Comparison of ENCODE assay signal across 10 cellular contexts in the genomic region with DNA sequence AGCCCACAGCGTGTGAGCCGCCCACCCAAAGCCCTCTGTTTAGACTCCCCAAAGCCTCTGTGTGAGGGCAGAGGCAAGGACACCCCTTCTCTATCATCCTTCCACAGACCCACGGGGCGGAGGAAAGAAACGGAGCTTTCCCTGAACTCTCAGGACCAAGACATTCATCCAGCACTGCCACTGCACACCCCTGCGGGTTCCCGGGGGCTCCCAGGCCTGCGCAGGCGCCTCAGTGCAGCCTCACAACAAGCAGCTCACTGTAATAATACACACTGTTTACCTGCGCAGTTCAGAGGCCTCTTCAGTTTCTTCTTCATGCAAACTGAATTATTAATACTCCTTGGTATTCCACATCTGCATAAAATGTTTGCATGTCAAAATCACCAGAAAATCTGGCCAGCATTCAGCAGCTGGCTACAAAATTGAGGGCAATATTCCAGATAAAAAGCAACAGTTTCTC. TPM values are rescaled to one million over a fixed set of nuclear protein-coding genes. Genes with fewer than 3 reads are reported as not detected.
A peak's percentile ranks its signal among the peaks of the same experiment; 100 is the strongest.
DNase-seq lines count a peak whose midpoint lies in the region; ATAC-seq and TF ChIP-seq lines count a peak whose summit lies in the region.
"Had no signal": no experiment of that assay in that cellular context is flagged by ENCODE, and none has a peak within 500 bp of the region (broad histone marks: within the 10 kb centered on the region; RNA-seq: fewer than 3 reads in every experiment).

No MANE protein-coding gene starts in this region.

- no peak overlapping the region for H3K4me3 Mint-ChIP-seq in H9

- peaks cover 6% of the 10 kb centered on the region for H3K4me1 ChIP-seq in H9 (ENCODE audit: insufficient read depth, low read length)
- peaks cover 0 to 49% (median 10%) of the 10 kb centered on the region in 4 donors for H3K4me1 ChIP-seq in right lobe of liver
- H3K4me1 ChIP-seq in thoracic aorta (ENCODE audit: control insufficient read depth in 1 of 2, low read depth in 2 of 2), result peaks cover 4 to 66% of the 10 kb centered on the region in 2 donors

- peaks cover 4% of the 10 kb centered on the region for H4K20me1 ChIP-seq in H9 (ENCODE audit: control insufficient read depth, insufficient read depth, insufficient read length)

- no peaks in the 10 kb centered on the region for H3K36me3 ChIP-seq in right lobe of liver
- no peaks in the 10 kb centered on the region for H3K36me3 ChIP-seq in thoracic aorta
- H3K36me3 ChIP-seq in MG63, result no peaks in the 10 kb centered on the region; the same call in 1 of the 2 replicates

- H3K23ac ChIP-seq in H9 (ENCODE audit: insufficient read length, low read depth, low read length), result no peak overlapping the region

- no peak overlapping the region for H3K56ac ChIP-seq in H9 (ENCODE audit: insufficient read length, low read depth, low read length)

- peak overlapping the region in 2 of 3 experiments; percentile 83 to 99; a peak in 4 of 7 replicates for H3K27ac Mint-ChIP-seq in H9

- no peak overlapping the region for H3K9ac ChIP-seq in H9 (ENCODE audit: extremely low read depth, insufficient read length, low read length)

- no peak overlapping the region for H3T11ph ChIP-seq in H9 (ENCODE audit: low read length)

- no peak overlapping the region for H3K18ac ChIP-seq in H9 (ENCODE audit: insufficient read length, low read depth, low read length)

- no peak overlapping the region for H4K91ac ChIP-seq in H9 (ENCODE audit: insufficient read length, low read depth, low read length)

- no peak overlapping the region for H2BK120ac ChIP-seq in H9 (ENCODE audit: low read depth, low read length, poor library complexity, severe bottlenecking)

- DNase-seq in H9 (no peak), dedifferentiated amniotic fluid mesenchymal stem cell (ENCODE audit: extremely low spot score) (peak; percentile 48), right lobe of liver (no peak), thoracic aorta (ENCODE audit: low spot score) (no peak), SIG-M5 treated with dmso at 0.1 percent for 504 hours (lab: John Stamatoyannopoulos, UW; ENCODE audit: unreplicated experiment) (no peak), NCI-H226 (no peak), MG63 (no peak)
- no peak for DNase-seq in stimulated activated CD4-positive, alpha-beta T cell treated with anti-CD3 and anti-CD28 coated beads, Interleukin-2, amount 100 ng/mL, for 48 hours
- DNase-seq: activated naive CD4-positive, alpha-beta T cell treated with Interleukin-2 at 50 U/mL for 16 hours; NCI-H510A had no signal

- no peak overlapping the region for H2BK15ac ChIP-seq in H9 (ENCODE audit: low read depth, low read length)

- H3K4me1 Mint-ChIP-seq in H9, result peaks cover 47 to 66% of the 10 kb centered on the region in 2 experiments

- no peak overlapping the region for H3K4me2 ChIP-seq in H9 (ENCODE audit: insufficient read depth, insufficient read length, low read length)

- peaks cover 15 to 20% (median 18%) of the 10 kb centered on the region in 3 experiments for H3K36me3 Mint-ChIP-seq in H9 (ENCODE audit: insufficient read depth in 1 of 3, low read depth in 3 of 3)

- H3K14ac ChIP-seq in H9 (ENCODE audit: insufficient read depth, low read length), result no peak overlapping the region

- H3K4me3 ChIP-seq in right lobe of liver (peak overlapping the region; percentile 39 to 62 (median 51)), thoracic aorta (peak overlapping the region; percentile 76), MG63 (no peak overlapping the region)

- no peak overlapping the region for H2BK12ac ChIP-seq in H9 (ENCODE audit: insufficient read length, low read depth, low read length)

- H3K79me2 ChIP-seq in H9 (ENCODE audit: insufficient read depth, low read length), result peaks cover 6% of the 10 kb centered on the region; the same call in 1 of the 2 replicates

- H4K8ac ChIP-seq in H9 (replicated peaks; ENCODE audit: insufficient read length, low read depth, low read length), result no peak overlapping the region

- no peaks in the 10 kb centered on the region for H3K9me3 Mint-ChIP-seq in H9

- no peaks in the 10 kb centered on the region for H3K9me3 ChIP-seq in H9 (ENCODE audit: control insufficient read depth, low read depth, low read length)
- H3K9me3 ChIP-seq in right lobe of liver, result no peaks in the 10 kb centered on the region
- no peaks in the 10 kb centered on the region for H3K9me3 ChIP-seq in thoracic aorta
- H3K9me3 ChIP-seq in MG63, result no peaks in the 10 kb centered on the region

- H2AK5ac ChIP-seq in H9 (ENCODE audit: insufficient read length, low read length), result no peak overlapping the region

- H4K5ac ChIP-seq in H9 (ENCODE audit: insufficient read length, low read depth, low read length), result no peak overlapping the region

- WGBS in H9 (ENCODE audit: extremely low coverage, insufficient read length, low lambda C conversion rate), result no CpG with 5 or more reads among the region's 10 CpGs
- 26% methylated on average over 7 of the region's 10 CpGs for WGBS in right lobe of liver (ENCODE audit: insufficient coverage, low coverage, low lambda C conversion rate, missing lambda C conversion rate)

- H2AFZ ChIP-seq in H9 (ENCODE audit: low read length), result no peak overlapping the region

- no peak overlapping the region for H2BK5ac ChIP-seq in H9 (ENCODE audit: insufficient read length, low read length)

- TF ChIP-seq CTCF in H9 (conservative IDR thresholded peaks at IDR 0.05) (no peak), right lobe of liver (IDR thresholded peaks at IDR 0.05) (no peak), thoracic aorta (IDR thresholded peaks at IDR 0.05) (no peak)

- no peaks in the 10 kb centered on the region for H3K23me2 ChIP-seq in H9 (ENCODE audit: insufficient read length, low read depth, low read length, poor library complexity, severe bottlenecking)

- H3K27me3 Mint-ChIP-seq in H9 (ENCODE audit: low read depth), result no peaks in the 10 kb centered on the region

- H2BK20ac ChIP-seq in H9 (ENCODE audit: low read depth, low read length, poor library complexity, severe bottlenecking), result no peak overlapping the region

- H3K27ac ChIP-seq in H9 (ENCODE audit: insufficient read length, low read depth, low read length), result no peak overlapping the region
- H3K27ac ChIP-seq in right lobe of liver, result peak overlapping the region; percentile 79 to 90 (median 84)
- H3K27ac ChIP-seq in thoracic aorta, result peak overlapping the region; percentile 68 to 77

- intact Hi-C loops in right lobe of liver (cut with DNase I), result no loop called here

- no peak for TF ChIP-seq POLR2A in right lobe of liver (IDR thresholded peaks at IDR 0.05)

- H3K27me3 ChIP-seq in H9 (ENCODE audit: insufficient read depth, low read length), result no peaks in the 10 kb centered on the region
- no peaks in the 10 kb centered on the region for H3K27me3 ChIP-seq in right lobe of liver
- H3K27me3 ChIP-seq in thoracic aorta (replicated peaks; ENCODE audit: insufficient read depth), result no peaks in the 10 kb centered on the region
- H3K27me3 ChIP-seq in MG63, result no peaks in the 10 kb centered on the region

- ATAC-seq in right lobe of liver (peak; percentile 27 to 40 (median 30)), thoracic aorta (ENCODE audit: insufficient number of reproducible peaks, low FRiP score, low read depth) (no peak)

- H3K4ac ChIP-seq in H9 (ENCODE audit: low read depth, low read length), result no peak overlapping the region

- peaks cover 3% of the 10 kb centered on the region for H3K79me1 ChIP-seq in H9 (ENCODE audit: insufficient read depth, low read depth, low read length, poor library complexity, severe bottlenecking)

RNA-seq across cellular contexts. Expression of gene NINL, which starts 45.6 kb away (rescaled TPM):
- total RNA-seq in H9 (2021), result 29.2 and 34.3 TPM in 2 replicates
- total RNA-seq in right lobe of liver, result 10 to 100 TPM in 1 of 6 experiments, 1 to 10 TPM in 5; 3.6 to 16.0 (median 7.1) TPM
- 10 to 100 TPM; 20.3 to 35.6 TPM for total RNA-seq in thoracic aorta
- total RNA-seq in MG63 (2014; rRNA removed; shearing (Covaris generic); ENCODE audit: low replicate concordance), result 3.2 and 9.0 TPM in 2 replicates
